In genomic region chr1:29323636-29324035, GRCh38 we compare ENCODE assay signal across 17 cellular contexts.
"Had no signal": no experiment of that assay in that cellular context is flagged by ENCODE, and none has a peak within 500 bp of the region (broad histone marks: within the 10 kb centered on the region; RNA-seq: fewer than 3 reads in every experiment).

No MANE protein-coding gene starts in this region.

- H3K27ac ChIP-seq: colonic mucosa, foreskin keratinocyte, heart left ventricle, left lung, neutrophil had no signal

- DNase-seq: cerebellar nuclear complex; colonic mucosa; dermis blood vessel endothelial cell; erythroblast; foreskin keratinocyte; mesendoderm; naive thymus-derived CD4-positive, alpha-beta T cell; nephron progenitor cell; small intestine; stimulated activated CD4-positive, alpha-beta T cell treated with anti-CD3 and anti-CD28 coated beads, Interleukin-2, amount 100 ng/mL, for 48 hours; stimulated activated naive CD4-positive, alpha-beta T cell treated with Interleukin-2 at 50 U/mL for 16 hours; trophoblast cell had no signal

- H3K36me3 ChIP-seq: colonic mucosa, heart left ventricle, neutrophil had no signal

- H3K9me3 ChIP-seq: colonic mucosa, heart left ventricle, left lung, neutrophil had no signal

- ATAC-seq: foreskin keratinocyte; heart left ventricle; left lung; naive thymus-derived CD4-positive, alpha-beta T cell; right cardiac atrium had no signal

- H3K4me3 ChIP-seq: colonic mucosa, heart left ventricle, left lung, lung had no signal

- H3K4me1 ChIP-seq: colonic mucosa, foreskin keratinocyte, left lung had no signal

- H3K27me3 ChIP-seq: colonic mucosa, foreskin keratinocyte, heart left ventricle, left lung, neutrophil had no signal
